Comparison of ENCODE assay signal across 9 cellular contexts in genomic region chr2:241880311-241881073, GRCh38. TPM values are rescaled to one million over a fixed set of nuclear protein-coding genes. Genes with fewer than 3 reads are reported as not detected.
DNase-seq lines count a peak whose midpoint lies in the region; ATAC-seq and TF ChIP-seq lines count a peak whose summit lies in the region.
"Had no signal": no experiment of that assay in that cellular context is flagged by ENCODE, and none has a peak within 500 bp of the region (broad histone marks: within the 10 kb centered on the region; RNA-seq: fewer than 3 reads in every experiment).

No MANE protein-coding gene starts in this region.

- no peaks in the 10 kb centered on the region for H3K27me3 ChIP-seq in dorsolateral prefrontal cortex

- peak overlapping the region; percentile 89 for H3K27ac ChIP-seq in C4-2B
- peak overlapping the region in 4 of 59 donors; percentile 15 to 24 (median 20) for H3K27ac ChIP-seq in dorsolateral prefrontal cortex

- H3K27me3 Mint-ChIP-seq in nephron progenitor cell (ENCODE audit: low read depth, poor library complexity) = peaks cover 19% of the 10 kb centered on the region

- DNase-seq in NB4 (ENCODE audit: low read depth) (no peak), dorsolateral prefrontal cortex (no peak), nephron progenitor cell (no peak), sciatic nerve (ENCODE audit: low spot score) (no peak)
- DNase-seq in NK-92 treated with Interleukin-12 subunit alpha and Interleukin-12 subunit beta, amount 100 ng/mL, for 24 hours (lab: John Stamatoyannopoulos, UW) = no peak

- ATAC-seq in HG03439 (IDR thresholded peaks at IDR 0.05; ENCODE audit: unreplicated experiment) = no peak
- no peak for ATAC-seq in sciatic nerve
- no peak for ATAC-seq in GM18858 (IDR thresholded peaks at IDR 0.05; ENCODE audit: unreplicated experiment)

- H3K9me3 Mint-ChIP-seq in nephron progenitor cell = peaks cover 5% of the 10 kb centered on the region

- intact Hi-C loops in dorsolateral prefrontal cortex (cut with DNase I) = no loop called here
- intact Hi-C loops in sciatic nerve (cut with DNase I) = no loop called here

- H3K4me3 ChIP-seq in NB4 (ENCODE audit: low read depth, low read length) = peak overlapping the region; percentile 6
- peak overlapping the region in 51 of 59 donors; percentile 35 to 75 (median 58) for H3K4me3 ChIP-seq in dorsolateral prefrontal cortex

- TF ChIP-seq CTCF in C4-2B (conservative IDR thresholded peaks at IDR 0.05) (no peak), NB4 (IDR thresholded peaks at IDR 0.05; ENCODE audit: low read depth, low read length) (no peak), dorsolateral prefrontal cortex (IDR thresholded peaks at IDR 0.05 in 54 of 56, conservative IDR thresholded peaks at IDR 0.05 in 2 of 56; ENCODE audit: low read depth in 1 of 56, partially characterized antibody in 56 of 56) (no peak), nephron progenitor cell (IDR thresholded peaks at IDR 0.05) (no peak)

- TF ChIP-seq POLR2A in NB4 (IDR thresholded peaks at IDR 0.05; ENCODE audit: extremely low read depth, insufficient read length) = no peak

- peak overlapping the region; percentile 87 for H3K4me3 Mint-ChIP-seq in nephron progenitor cell

- peaks cover 10% of the 10 kb centered on the region for H3K36me3 Mint-ChIP-seq in nephron progenitor cell (ENCODE audit: low read depth)

- H3K27ac Mint-ChIP-seq in nephron progenitor cell = no peak overlapping the region

- H3K4me1 Mint-ChIP-seq in nephron progenitor cell = peaks cover 35% of the 10 kb centered on the region

RNA-seq across cellular contexts. Expression of gene RTP5, which starts 11.0 kb away (rescaled TPM):
- total RNA-seq in dorsolateral prefrontal cortex = 10 to 100 TPM in 54 of 120 experiments, 1 to 10 TPM in 66; 3.2 to 24.1 (median 9.7) TPM
- total RNA-seq in sciatic nerve = not detected
- total RNA-seq: renal cortical epithelial cell had no signal

RNA-seq across cellular contexts. Expression of gene PDCD1, which starts 21.8 kb away (rescaled TPM):
- total RNA-seq in dorsolateral prefrontal cortex = under 1 TPM in 5 of 120 experiments, not detected in 115; 0.24 to 0.59 (median 0.50) TPM
- 0.27 TPM for total RNA-seq in sciatic nerve
